ENCODE assay signal across 1 cellular context in genomic region chr1:211537253-211537652, GRCh38.
TF ChIP-seq lines count a peak whose summit lies in the region.

No MANE protein-coding gene starts in this region.

TF ChIP-seq in K562, 482 proteins besides CTCF, POLR2A, EP300 and RAD21 (continued from another document):
- TF ChIP-seq ZNF280A (IDR thresholded peaks at IDR 0.05; ENCODE audit: low read depth, partially characterized antibody), result no peak
- TF ChIP-seq SETDB1 (IDR thresholded peaks at IDR 0.05; ENCODE audit: low read length), result no peak
- no peak for TF ChIP-seq MEF2A (IDR thresholded peaks at IDR 0.05; ENCODE audit: control insufficient read depth, low read depth, low read length)
- TF ChIP-seq C11orf30 (IDR thresholded peaks at IDR 0.05; ENCODE audit: low read depth), result no peak
- TF ChIP-seq ZNF239 (CRISPR knock-in tag; IDR thresholded peaks at IDR 0.05), result no peak
- TF ChIP-seq ZEB2 (IDR thresholded peaks at IDR 0.05), result peak; percentile 62; the same call in 1 of the 2 replicates
- no peak for TF ChIP-seq CHD7 (IDR thresholded peaks at IDR 0.05; ENCODE audit: low read depth, low read length)
